Comparison of ENCODE assay signal across 13 cellular contexts in genomic region chr6:84618046-84618752, GRCh38.
DNase-seq lines count a peak whose midpoint lies in the region; ATAC-seq and TF ChIP-seq lines count a peak whose summit lies in the region.
"Had no signal": no experiment of that assay in that cellular context is flagged by ENCODE, and none has a peak within 500 bp of the region (broad histone marks: within the 10 kb centered on the region; RNA-seq: fewer than 3 reads in every experiment).

No MANE protein-coding gene starts in this region.

- peaks cover 5% of the 10 kb centered on the region for H3K36me3 Mint-ChIP-seq in chondrocyte (ENCODE audit: low read depth)
- no peaks in the 10 kb centered on the region for H3K36me3 Mint-ChIP-seq in stimulated activated naive B cell treated with anti-CD40 and anti-IgM and Interleukin-4, amounts not matched to agents 10 μg/mL and 1 μg/mL and 100 μg/mL, for 72 hours

- H3K27me3 Mint-ChIP-seq in chondrocyte (ENCODE audit: low read depth): no peaks in the 10 kb centered on the region
- no peaks in the 10 kb centered on the region for H3K27me3 Mint-ChIP-seq in stimulated activated naive B cell treated with anti-CD40 and anti-IgM and Interleukin-4, amounts not matched to agents 10 μg/mL and 1 μg/mL and 100 μg/mL, for 72 hours

- DNase-seq in Right ventricle myocardium inferior (ENCODE audit: missing footprints) (no peak), cardiac septum (ENCODE audit: low spot score) (no peak), chondrocyte (ENCODE audit: low spot score) (no peak), iris pigment epithelial cell (ENCODE audit: low read depth) (peak; percentile 91), lower lobe of right lung (no peak), SHP77 treated with DMSO at 0.1 percent for 48 hours (lab: John Stamatoyannopoulos, UW) (no peak)
- no peak for DNase-seq in stimulated activated naive B cell treated with anti-CD40 and anti-IgM and Interleukin-4, amounts not matched to agents 10 μg/mL and 1 μg/mL and 100 μg/mL, for 72 hours
- DNase-seq: activated CD4-positive, CD25-positive, alpha-beta regulatory T cell; NCI-H187; psoas muscle had no signal

- no peak for TF ChIP-seq CTCF in chondrocyte (IDR thresholded peaks at IDR 0.05)
- TF ChIP-seq CTCF in lower lobe of right lung (IDR thresholded peaks at IDR 0.05): no peak

- no peak overlapping the region for H3K4me3 Mint-ChIP-seq in chondrocyte (ENCODE audit: unreplicated experiment)
- H3K4me3 Mint-ChIP-seq in stimulated activated naive B cell treated with anti-CD40 and anti-IgM and Interleukin-4, amounts not matched to agents 10 μg/mL and 1 μg/mL and 100 μg/mL, for 72 hours: no peak overlapping the region

- H3K4me3 ChIP-seq in lower lobe of right lung: no peak overlapping the region
- H3K4me3 ChIP-seq: A549, psoas muscle had no signal

- peaks cover 19% of the 10 kb centered on the region for H3K9me3 Mint-ChIP-seq in chondrocyte (ENCODE audit: low read depth)
- peaks cover 7 to 18% of the 10 kb centered on the region in 2 donors for H3K9me3 Mint-ChIP-seq in stimulated activated naive B cell treated with anti-CD40 and anti-IgM and Interleukin-4, amounts not matched to agents 10 μg/mL and 1 μg/mL and 100 μg/mL, for 72 hours

- H3K27ac ChIP-seq in lower lobe of right lung: no peak overlapping the region
- H3K27ac ChIP-seq: A549, psoas muscle had no signal

- H3K9me3 ChIP-seq in lower lobe of right lung: peaks cover 3% of the 10 kb centered on the region
- H3K9me3 ChIP-seq: A549, psoas muscle had no signal

- intact Hi-C loops in Right ventricle myocardium inferior (cut with DNase I): no loop called here
- intact Hi-C loops in cardiac septum (cut with DNase I): no loop called here
- intact Hi-C loops in lower lobe of right lung (cut with DNase I): no loop called here

- no peaks in the 10 kb centered on the region for H3K27me3 ChIP-seq in lower lobe of right lung (ENCODE audit: low read depth)

- peaks cover 14% of the 10 kb centered on the region for H3K4me1 Mint-ChIP-seq in chondrocyte (ENCODE audit: low read depth)
- no peaks in the 10 kb centered on the region for H3K4me1 Mint-ChIP-seq in stimulated activated naive B cell treated with anti-CD40 and anti-IgM and Interleukin-4, amounts not matched to agents 10 μg/mL and 1 μg/mL and 100 μg/mL, for 72 hours

- peak overlapping the region; percentile 94 for H3K27ac Mint-ChIP-seq in chondrocyte (ENCODE audit: unreplicated experiment)
- no peak overlapping the region for H3K27ac Mint-ChIP-seq in stimulated activated naive B cell treated with anti-CD40 and anti-IgM and Interleukin-4, amounts not matched to agents 10 μg/mL and 1 μg/mL and 100 μg/mL, for 72 hours

- H3K36me3 ChIP-seq in lower lobe of right lung: no peaks in the 10 kb centered on the region

- ATAC-seq in Right ventricle myocardium inferior: peak; percentile 82
- ATAC-seq in lower lobe of right lung: no peak
- ATAC-seq in GM18909 (IDR thresholded peaks at IDR 0.05; ENCODE audit: poor library complexity, unreplicated experiment): no peak
- ATAC-seq in stimulated activated naive B cell treated with anti-CD40 and anti-IgM and Interleukin-4, amounts not matched to agents 10 μg/mL and 1 μg/mL and 100 μg/mL, for 72 hours (replicated peaks): no peak
- ATAC-seq: A549, Panc1, psoas muscle had no signal

- no peaks in the 10 kb centered on the region for H3K4me1 ChIP-seq in lower lobe of right lung
- H3K4me1 ChIP-seq: A549, psoas muscle had no signal
